In the genomic region with DNA sequence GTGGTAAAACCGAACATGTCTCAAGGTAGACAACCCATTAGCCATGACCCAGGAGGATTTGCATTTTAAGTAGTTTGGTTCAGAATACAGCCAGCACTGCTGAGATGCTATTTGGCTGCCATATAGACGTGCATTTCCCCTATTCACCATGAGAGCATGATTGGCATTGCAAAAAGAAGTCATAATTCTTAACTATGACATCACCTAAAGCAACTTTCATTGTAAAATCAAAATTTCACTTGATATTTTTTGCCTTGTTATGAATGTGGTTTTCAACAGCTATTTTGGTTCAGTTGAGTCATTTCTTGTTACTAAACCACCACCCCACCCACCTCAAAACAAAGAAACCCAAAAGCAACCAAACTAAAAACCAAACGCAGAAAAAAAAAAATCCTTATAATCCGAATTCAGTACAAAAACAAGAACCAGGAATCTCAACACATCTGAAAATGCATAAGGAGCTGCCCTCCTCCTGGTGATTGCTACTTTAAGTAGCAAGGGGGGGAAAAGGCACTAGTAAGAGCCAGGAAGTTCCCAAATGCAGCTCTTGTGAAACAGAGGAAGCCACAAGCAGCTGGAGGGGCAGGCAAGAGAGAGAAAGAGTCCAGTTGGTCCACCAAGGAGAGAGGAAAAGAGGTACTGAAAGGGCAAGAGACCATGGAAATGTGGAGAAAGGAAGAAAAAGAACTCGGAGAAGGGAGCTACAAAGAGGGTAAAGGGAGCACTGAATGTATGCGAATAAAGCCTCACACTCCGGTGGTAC, we compare ENCODE assay signal across 10 cellular contexts. TPM values are rescaled to one million over a fixed set of nuclear protein-coding genes. Genes with fewer than 3 reads are reported as not detected.
DNase-seq lines count a peak whose midpoint lies in the region; ATAC-seq lines count a peak whose summit lies in the region.
"Had no signal": no experiment of that assay in that cellular context is flagged by ENCODE, and none has a peak within 500 bp of the region (broad histone marks: within the 10 kb centered on the region; RNA-seq: fewer than 3 reads in every experiment).

No MANE protein-coding gene starts in this region.

- H3K36me3 ChIP-seq in skeletal muscle tissue (ENCODE audit: control insufficient read depth in 3 of 3, insufficient read depth in 3 of 3, low read length in 3 of 3): no peaks in the 10 kb centered on the region

- no peak overlapping the region for H3K9ac ChIP-seq in skeletal muscle tissue (ENCODE audit: low read depth in 1 of 3, low read length in 3 of 3)

- DNase-seq in T-helper 1 cell (no peak), OCI-M1 (lab: John Stamatoyannopoulos, UW) (peak; percentile 1), NCI-H2227 treated with DMSO at 0.1 percent for 48 hours (lab: John Stamatoyannopoulos, UW) (no peak), GOT3 (lab: John Stamatoyannopoulos, UW) (no peak)
- DNase-seq: NCI-H1048, SHP77 had no signal

- no peak overlapping the region for H3K27ac Mint-ChIP-seq in T-helper 1 cell treated with Interleukin-12 subunit alpha and Interleukin-12 subunit beta and Interleukin-4 antibody, amounts not matched to agents 30 μg/mL and 1 μg/mL, for 36 hours
- H3K27ac Mint-ChIP-seq in activated T-helper 17 cell treated with anti-CD3 and anti-CD28 coated beads, Interleukin-2, amount 50 U/mL, for 72 hours: no peak overlapping the region

- no peak overlapping the region for H3K27ac ChIP-seq in skeletal muscle tissue (ENCODE audit: low read depth, low read length)

- peaks cover 0 to 7% (median 0%) of the 10 kb centered on the region in 3 donors for H3K27me3 ChIP-seq in skeletal muscle tissue (ENCODE audit: control insufficient read depth in 3 of 3, insufficient read depth in 3 of 3, low read length in 3 of 3)

- H3K4me1 ChIP-seq in skeletal muscle tissue (ENCODE audit: control insufficient read depth in 3 of 3, insufficient read depth in 3 of 3, low read length in 3 of 3): peaks cover 0 to 10% (median 3%) of the 10 kb centered on the region in 3 donors

- peaks cover 2% of the 10 kb centered on the region for H3K36me3 Mint-ChIP-seq in T-helper 1 cell treated with Interleukin-12 subunit alpha and Interleukin-12 subunit beta and Interleukin-4 antibody, amounts not matched to agents 30 μg/mL and 1 μg/mL, for 36 hours (ENCODE audit: low read depth)
- peaks cover 6% of the 10 kb centered on the region for H3K36me3 Mint-ChIP-seq in activated T-helper 17 cell treated with anti-CD3 and anti-CD28 coated beads, Interleukin-2, amount 50 U/mL, for 72 hours (ENCODE audit: low read depth)

- no peaks in the 10 kb centered on the region for H3K9me3 ChIP-seq in skeletal muscle tissue (ENCODE audit: control insufficient read depth in 3 of 3, low read length in 3 of 3)

- H3K4me3 ChIP-seq in iPS-11a (ENCODE audit: low read depth, low read length): peak overlapping the region; percentile 38
- peak overlapping the region; percentile 54 to 65 (median 62) for H3K4me3 ChIP-seq in skeletal muscle tissue (ENCODE audit: low read length in 3 of 3)

- ATAC-seq in activated T-helper 17 cell treated with anti-CD3 and anti-CD28 coated beads, Interleukin-2, amount 50 U/mL, for 72 hours (replicated peaks): no peak

- H3K4me3 Mint-ChIP-seq in T-helper 1 cell treated with Interleukin-12 subunit alpha and Interleukin-12 subunit beta and Interleukin-4 antibody, amounts not matched to agents 30 μg/mL and 1 μg/mL, for 36 hours: peak overlapping the region; percentile 49
- no peak overlapping the region for H3K4me3 Mint-ChIP-seq in activated T-helper 17 cell treated with anti-CD3 and anti-CD28 coated beads, Interleukin-2, amount 50 U/mL, for 72 hours

- H3K9me3 Mint-ChIP-seq in T-helper 1 cell treated with Interleukin-12 subunit alpha and Interleukin-12 subunit beta and Interleukin-4 antibody, amounts not matched to agents 30 μg/mL and 1 μg/mL, for 36 hours: no peaks in the 10 kb centered on the region
- no peaks in the 10 kb centered on the region for H3K9me3 Mint-ChIP-seq in activated T-helper 17 cell treated with anti-CD3 and anti-CD28 coated beads, Interleukin-2, amount 50 U/mL, for 72 hours

- H3K4me1 Mint-ChIP-seq in T-helper 1 cell treated with Interleukin-12 subunit alpha and Interleukin-12 subunit beta and Interleukin-4 antibody, amounts not matched to agents 30 μg/mL and 1 μg/mL, for 36 hours (ENCODE audit: low read depth): no peaks in the 10 kb centered on the region
- H3K4me1 Mint-ChIP-seq in activated T-helper 17 cell treated with anti-CD3 and anti-CD28 coated beads, Interleukin-2, amount 50 U/mL, for 72 hours: no peaks in the 10 kb centered on the region

- H3K27me3 Mint-ChIP-seq in T-helper 1 cell treated with Interleukin-12 subunit alpha and Interleukin-12 subunit beta and Interleukin-4 antibody, amounts not matched to agents 30 μg/mL and 1 μg/mL, for 36 hours (ENCODE audit: low read depth): peaks cover 9% of the 10 kb centered on the region
- peaks cover 11% of the 10 kb centered on the region for H3K27me3 Mint-ChIP-seq in activated T-helper 17 cell treated with anti-CD3 and anti-CD28 coated beads, Interleukin-2, amount 50 U/mL, for 72 hours

RNA-seq across cellular contexts. Expression of gene SLITRK4, which starts 3.1 kb away (rescaled TPM):
- 2.1 TPM for total RNA-seq in skeletal muscle tissue
- not detected for total RNA-seq in activated T-helper 17 cell treated with anti-CD3 and anti-CD28 coated beads, Interleukin-2, amount 50 U/mL, for 72 hours
